Comparison of ENCODE assay signal across 25 cellular contexts in genomic region chr15:101158166-101159095, GRCh38.
DNase-seq lines count a peak whose midpoint lies in the region; ATAC-seq, FAIRE-seq and TF ChIP-seq lines count a peak whose summit lies in the region.
"Had no signal": no experiment of that assay in that cellular context is flagged by ENCODE, and none has a peak within 500 bp of the region (broad histone marks: within the 10 kb centered on the region; RNA-seq: fewer than 3 reads in every experiment).

No MANE protein-coding gene starts in this region.

- H2BK120ac ChIP-seq in trophoblast cell (ENCODE audit: insufficient read depth, low read length, poor library complexity): no peak overlapping the region

- H3K79me1 ChIP-seq in trophoblast cell (ENCODE audit: low read length): no peaks in the 10 kb centered on the region

- H4K20me1 ChIP-seq in BLaER1 (no peaks in the 10 kb centered on the region), astrocyte (ENCODE audit: insufficient read depth, low read length) (no peaks in the 10 kb centered on the region)

- no peaks in the 10 kb centered on the region for H3K9me3 ChIP-seq in BLaER1
- no peaks in the 10 kb centered on the region for H3K9me3 ChIP-seq in astrocyte (ENCODE audit: insufficient read depth, low read depth, low read length)
- H3K9me3 ChIP-seq in trophoblast cell (ENCODE audit: insufficient read depth, low read depth, low read length): peaks cover 9% of the 10 kb centered on the region
- H3K9me3 ChIP-seq in colonic mucosa: no peaks in the 10 kb centered on the region
- H3K9me3 ChIP-seq: body of pancreas, ovary, upper lobe of right lung had no signal

- H3K4me2 ChIP-seq in BLaER1 (peak overlapping the region; percentile 91), astrocyte (ENCODE audit: low read length) (peak overlapping the region; percentile 11), trophoblast cell (ENCODE audit: low read length) (no peak overlapping the region)

- H3K36me3 Mint-ChIP-seq in CD14-positive monocyte (no peaks in the 10 kb centered on the region), astrocyte (ENCODE audit: low read depth, unreplicated experiment) (no peaks in the 10 kb centered on the region)
- H3K36me3 Mint-ChIP-seq: CD4-positive, alpha-beta memory T cell had no signal

- H2BK12ac ChIP-seq in trophoblast cell (ENCODE audit: low read length): no peak overlapping the region

- H4K8ac ChIP-seq in trophoblast cell (ENCODE audit: low read depth, low read length): no peak overlapping the region

- H3K36me3 ChIP-seq in BLaER1 (no peaks in the 10 kb centered on the region), astrocyte (ENCODE audit: insufficient read depth, low read length) (no peaks in the 10 kb centered on the region), trophoblast cell (ENCODE audit: control insufficient read depth in 1 of 2, insufficient read depth in 2 of 2, low read length in 2 of 2) (no peaks in the 10 kb centered on the region), colonic mucosa (no peaks in the 10 kb centered on the region)
- H3K36me3 ChIP-seq: ovary, upper lobe of right lung had no signal

- H3K4me1 ChIP-seq in BLaER1 (peaks cover 99% of the 10 kb centered on the region), astrocyte (ENCODE audit: insufficient read depth, low read length) (peaks cover 21% of the 10 kb centered on the region), trophoblast cell (ENCODE audit: control insufficient read depth in 1 of 2, insufficient read depth in 2 of 2, low read length in 2 of 2) (no peaks in the 10 kb centered on the region), colonic mucosa (no peaks in the 10 kb centered on the region)
- H3K4me1 ChIP-seq: upper lobe of right lung had no signal

- no peak overlapping the region for H4K12ac ChIP-seq in trophoblast cell (ENCODE audit: low read depth, low read length)

- H3K14ac ChIP-seq in trophoblast cell (ENCODE audit: low read length): no peak overlapping the region

- no peak overlapping the region for H2AK5ac ChIP-seq in trophoblast cell (ENCODE audit: low read length)

- H3K4me3 Mint-ChIP-seq in CD14-positive monocyte (no peak overlapping the region), astrocyte (ENCODE audit: unreplicated experiment) (no peak overlapping the region)
- H3K4me3 Mint-ChIP-seq: CD4-positive, alpha-beta memory T cell; naive thymus-derived CD8-positive, alpha-beta T cell; T-helper 2 cell treated with Interferon-gamma antibody and Interleukin-4, amounts not matched to agents 5 μg/mL and 100 μg/mL, for 36 hours had no signal

- DNase-seq in CD14-positive monocyte (ENCODE audit: low spot score) (peak; percentile 40), astrocyte (ENCODE audit: low read depth) (no peak), trophoblast cell (no peak), SKM-1 treated with dmso at 0.1 percent for 144 hours (lab: John Stamatoyannopoulos, UW; ENCODE audit: unreplicated experiment) (no peak), colonic mucosa (no peak)
- DNase-seq: activated CD4-positive, alpha-beta T cell treated with anti-CD3 and anti-CD28 coated beads, Interleukin-2, amount 50 U/mL, for 1 hour; activated gamma-delta T cell; body of pancreas; CD4-positive, alpha-beta memory T cell; effector CD4-positive, alpha-beta T cell; naive thymus-derived CD8-positive, alpha-beta T cell; NCI-H1092 treated with DMSO at 0.1 percent for 48 hours; NCI-H187; NCI-H2171 treated with DMSO at 0.1 percent for 48 hours; NCI-H524 treated with DMSO at 0.1 percent for 48 hours; NK-92 treated with Interleukin-12 subunit alpha and Interleukin-12 subunit beta, amount 100 ng/mL, for 24 hours; ovary; PC-3; retina; Right ventricle myocardium superior; upper lobe of right lung had no signal

- no peak overlapping the region for H3K18ac ChIP-seq in trophoblast cell (ENCODE audit: low read length)

- H3K9me3 Mint-ChIP-seq in CD14-positive monocyte (peaks cover 0 to 3% (median 0%) of the 10 kb centered on the region in 7 donors), astrocyte (ENCODE audit: unreplicated experiment) (no peaks in the 10 kb centered on the region)

- intact Hi-C loops in CD14-positive monocyte (cut with micrococcal nuclease) (no loop called here), colonic mucosa (cut with DNase I) (no loop called here)

- no peak overlapping the region for H2BK5ac ChIP-seq in trophoblast cell (ENCODE audit: low read depth, low read length, poor library complexity)

- H3K4me1 Mint-ChIP-seq in CD14-positive monocyte (no peaks in the 10 kb centered on the region), astrocyte (ENCODE audit: low read depth, unreplicated experiment) (peaks cover 4% of the 10 kb centered on the region)

- H3K9ac ChIP-seq in BLaER1 (peak overlapping the region; percentile 67), astrocyte (ENCODE audit: low read length) (peak overlapping the region; percentile 15), trophoblast cell (ENCODE audit: low read length) (no peak overlapping the region), colonic mucosa (ENCODE audit: low read depth in 2 of 2, low read length in 2 of 2) (no peak overlapping the region)

- WGBS in trophoblast cell (ENCODE audit: extremely low coverage, insufficient coverage, insufficient read length): no CpG with 5 or more reads among the region's 30 CpGs

- H3K27ac Mint-ChIP-seq in CD14-positive monocyte: no peak overlapping the region
- H3K27ac Mint-ChIP-seq in astrocyte (ENCODE audit: unreplicated experiment): no peak overlapping the region
- H3K27ac Mint-ChIP-seq: CD4-positive, alpha-beta memory T cell; naive thymus-derived CD8-positive, alpha-beta T cell had no signal

- H3K4ac ChIP-seq in trophoblast cell (ENCODE audit: low read depth, low read length): no peak overlapping the region

- no peak overlapping the region for H4K91ac ChIP-seq in trophoblast cell (ENCODE audit: low read depth, low read length)

- FAIRE-seq in astrocyte (lab: Jason Lieb, UNC): no peak
- FAIRE-seq: keratinocyte had no signal

- H3K27me3 Mint-ChIP-seq in CD14-positive monocyte (ENCODE audit: low read depth in 3 of 3) (peaks cover 4 to 10% (median 5%) of the 10 kb centered on the region in 3 donors), astrocyte (ENCODE audit: low read depth, unreplicated experiment) (peaks cover 7% of the 10 kb centered on the region)
- H3K27me3 Mint-ChIP-seq: CD4-positive, alpha-beta memory T cell; naive thymus-derived CD8-positive, alpha-beta T cell had no signal

- TF ChIP-seq CTCF in CD14-positive monocyte (IDR thresholded peaks at IDR 0.05): no peak
- TF ChIP-seq CTCF in astrocyte (IDR thresholded peaks at IDR 0.05; ENCODE audit: insufficient read depth, low read depth, low read length): no peak
- TF ChIP-seq CTCF in colonic mucosa (IDR thresholded peaks at IDR 0.05): no peak

- no peak for ATAC-seq in HG03095 (IDR thresholded peaks at IDR 0.05; ENCODE audit: unreplicated experiment)
- ATAC-seq: body of pancreas; naive thymus-derived CD8-positive, alpha-beta T cell; PC-3; upper lobe of right lung had no signal

- H3K79me2 ChIP-seq in astrocyte (ENCODE audit: insufficient read depth, low read length) (no peaks in the 10 kb centered on the region), trophoblast cell (ENCODE audit: control insufficient read depth, insufficient read depth, low read length, poor library complexity) (no peaks in the 10 kb centered on the region)

- H3K23ac ChIP-seq in trophoblast cell (ENCODE audit: low read length): no peak overlapping the region

- no peaks in the 10 kb centered on the region for H3K27me3 ChIP-seq in BLaER1
- H3K27me3 ChIP-seq in astrocyte (ENCODE audit: insufficient read depth, low read length): no peaks in the 10 kb centered on the region
- no peaks in the 10 kb centered on the region for H3K27me3 ChIP-seq in trophoblast cell (ENCODE audit: insufficient read depth, low read length)
- H3K27me3 ChIP-seq in colonic mucosa: no peaks in the 10 kb centered on the region
- H3K27me3 ChIP-seq: body of pancreas, ovary, upper lobe of right lung had no signal

- H3K4me3 ChIP-seq in BLaER1 (peak overlapping the region; percentile 42), astrocyte (ENCODE audit: insufficient read depth, low read depth, low read length) (no peak overlapping the region), trophoblast cell (ENCODE audit: low read depth, low read length) (peak overlapping the region; percentile 61), colonic mucosa (no peak overlapping the region)
- H3K4me3 ChIP-seq: body of pancreas, ovary, upper lobe of right lung had no signal

- H2AFZ ChIP-seq in astrocyte (ENCODE audit: low read depth, low read length) (no peak overlapping the region), trophoblast cell (ENCODE audit: insufficient read depth, low read length, poor library complexity) (no peak overlapping the region)

- H3K27ac ChIP-seq in BLaER1: peak overlapping the region; percentile 85
- H3K27ac ChIP-seq in astrocyte (ENCODE audit: low read depth, low read length): no peak overlapping the region
- no peak overlapping the region for H3K27ac ChIP-seq in trophoblast cell (ENCODE audit: low read depth, low read length)
- no peak overlapping the region for H3K27ac ChIP-seq in colonic mucosa
- H3K27ac ChIP-seq: body of pancreas, ovary, upper lobe of right lung had no signal

Comparison
In these comparisons a context has a peak if more than half of its experiments do, and no peak if none do; other contexts are left out.
1. H3K4me3 ChIP-seq: peak in BLaER1 (single experiment) and trophoblast cell (single experiment); none in astrocyte (single experiment) and colonic mucosa (single experiment).
2. H3K9ac ChIP-seq: peak in BLaER1 (single experiment) and astrocyte (single experiment); none in trophoblast cell (single experiment) and colonic mucosa (0 of 2).